ENCODE assay signal across 25 cellular contexts in genomic region chr17:81368161-81368560, GRCh38.
"Had no signal": no experiment of that assay in that cellular context is flagged by ENCODE, and none has a peak within 500 bp of the region (broad histone marks: within the 10 kb centered on the region; RNA-seq: fewer than 3 reads in every experiment).

No MANE protein-coding gene starts in this region.

- DNase-seq: dermis blood vessel endothelial cell; effector CD4-positive, alpha-beta T cell; effector memory CD4-positive, alpha-beta T cell; erythroblast; esophagus squamous epithelium; foreskin fibroblast; foreskin melanocyte; gastrocnemius medialis; glutamatergic neuron; head of caudate nucleus; heart right ventricle; hippocampal formation; left cardiac atrium; left lung; left ventricle myocardium superior; lower lobe of right lung; mesenchymal stem cell; naive B cell had no signal

- H3K9me3 Mint-ChIP-seq: mesothelial cell of epicardium, naive B cell had no signal

- FAIRE-seq: colon, endometrium, islet of Langerhans had no signal

- H3K27ac ChIP-seq: coronary artery, epithelial cell of prostate, esophagus squamous epithelium, gastrocnemius medialis, heart right ventricle, left lung, lower lobe of right lung had no signal

- H3K27me3 ChIP-seq: gastrocnemius medialis had no signal

- H3K4me3 ChIP-seq: coronary artery, esophagus squamous epithelium, gastrocnemius medialis, heart right ventricle, left lung, lower lobe of right lung, mucosa of descending colon had no signal

- H3K36me3 ChIP-seq: esophagus squamous epithelium, gastrocnemius medialis, heart right ventricle, left lung, lower lobe of right lung had no signal

- H3K36me3 Mint-ChIP-seq: mesothelial cell of epicardium, naive B cell had no signal

- H3K27ac Mint-ChIP-seq: mesothelial cell of epicardium had no signal

- H3K4me3 Mint-ChIP-seq: mesothelial cell of epicardium had no signal

- H3K9me3 ChIP-seq: esophagus squamous epithelium, gastrocnemius medialis, heart right ventricle, left lung, lower lobe of right lung, mucosa of descending colon had no signal
